ENCODE assay signal across 1 cellular context in genomic region chr19:1064661-1065605, GRCh38.
TF ChIP-seq lines count a peak whose summit lies in the region.

No MANE protein-coding gene starts in this region.

TF ChIP-seq in HepG2, 621 proteins besides CTCF, POLR2A, EP300 and RAD21 (continued from another document and continues in another):
- TF ChIP-seq ZNF260 (CRISPR knock-in tag; IDR thresholded peaks at IDR 0.05; ENCODE audit: borderline replicate concordance, low read depth), result no peak
- TF ChIP-seq ZNF563 (CRISPR knock-in tag; IDR thresholded peaks at IDR 0.05), result peak; percentile 70
- no peak for TF ChIP-seq PRMT3 (CRISPR knock-in tag; IDR thresholded peaks at IDR 0.05; ENCODE audit: borderline replicate concordance, low read depth)
- no peak; the same call in 1 of the 2 replicates for TF ChIP-seq ZNF446 (CRISPR knock-in tag; IDR thresholded peaks at IDR 0.05)
- no peak for TF ChIP-seq ZNF256 (CRISPR knock-in tag; conservative IDR thresholded peaks at IDR 0.05)
- TF ChIP-seq TGIF2 (CRISPR knock-in tag; IDR thresholded peaks at IDR 0.05), result no peak
- no peak for TF ChIP-seq PCBP1 (IDR thresholded peaks at IDR 0.05; ENCODE audit: borderline replicate concordance, low read depth, low read length)
- TF ChIP-seq THAP7 (CRISPR knock-in tag; IDR thresholded peaks at IDR 0.05), result peak; percentile 6; the same call in 1 of the 2 replicates
- no peak for TF ChIP-seq HMG20B (CRISPR knock-in tag; conservative IDR thresholded peaks at IDR 0.05)
- no peak for TF ChIP-seq ZNF251 (CRISPR knock-in tag; IDR thresholded peaks at IDR 0.05)
- TF ChIP-seq IRF2 (CRISPR knock-in tag; IDR thresholded peaks at IDR 0.05), result peak; percentile 55; the same call in 1 of the 2 replicates
- peak; percentile 40; the same call in 1 of the 2 replicates for TF ChIP-seq KDM3A (CRISPR knock-in tag; IDR thresholded peaks at IDR 0.05; ENCODE audit: low read depth)
- TF ChIP-seq NCOA1 (CRISPR knock-in tag; IDR thresholded peaks at IDR 0.05), result no peak
- TF ChIP-seq FOXO4 (CRISPR knock-in tag; conservative IDR thresholded peaks at IDR 0.05), result no peak
- TF ChIP-seq TFAP4 (IDR thresholded peaks at IDR 0.05; ENCODE audit: borderline replicate concordance, low read depth), result no peak
- TF ChIP-seq ZFP82 (CRISPR knock-in tag; IDR thresholded peaks at IDR 0.05; ENCODE audit: borderline replicate concordance), result no peak
- TF ChIP-seq ZNF609 (CRISPR knock-in tag; IDR thresholded peaks at IDR 0.05; ENCODE audit: borderline replicate concordance), result no peak
- no peak for TF ChIP-seq DRAP1 (CRISPR knock-in tag; IDR thresholded peaks at IDR 0.05)
- peak; percentile 81 for TF ChIP-seq KDM2A (CRISPR knock-in tag; IDR thresholded peaks at IDR 0.05; ENCODE audit: borderline replicate concordance, low read depth)
- TF ChIP-seq TFDP2 (CRISPR knock-in tag; IDR thresholded peaks at IDR 0.05), result peak; percentile 70; the same call in 1 of the 2 replicates
- TF ChIP-seq ZSCAN22 (CRISPR knock-in tag; IDR thresholded peaks at IDR 0.05), result no peak
- TF ChIP-seq ZNF280D (CRISPR knock-in tag; IDR thresholded peaks at IDR 0.05), result no peak
- TF ChIP-seq THAP11 (CRISPR knock-in tag; IDR thresholded peaks at IDR 0.05), result peak; percentile 28; the same call in 1 of the 2 replicates
- no peak for TF ChIP-seq ZSCAN25 (CRISPR knock-in tag; IDR thresholded peaks at IDR 0.05)
- TF ChIP-seq ZNF576 (CRISPR knock-in tag; IDR thresholded peaks at IDR 0.05), result 0 out of 2 replicates have a peak, but pooled peaks have one; percentile 18
- peak; percentile 53 for TF ChIP-seq KMT2A (CRISPR knock-in tag; IDR thresholded peaks at IDR 0.05)
- TF ChIP-seq TEAD2 (CRISPR knock-in tag; IDR thresholded peaks at IDR 0.05), result no peak
- TF ChIP-seq ZNF274 (CRISPR knock-in tag; IDR thresholded peaks at IDR 0.05), result peak; percentile 41; the same call in 1 of the 2 replicates
- no peak for TF ChIP-seq ZNF234 (CRISPR knock-in tag; conservative IDR thresholded peaks at IDR 0.05)
- no peak for TF ChIP-seq ZNF513 (CRISPR knock-in tag; conservative IDR thresholded peaks at IDR 0.05)
- no peak; the same call in 1 of the 2 replicates for TF ChIP-seq ZGPAT (CRISPR knock-in tag; IDR thresholded peaks at IDR 0.05)
- TF ChIP-seq ZNF772 (CRISPR knock-in tag; IDR thresholded peaks at IDR 0.05), result peak; percentile 38; the same call in 1 of the 2 replicates
- no peak for TF ChIP-seq EHMT2 (IDR thresholded peaks at IDR 0.05; ENCODE audit: borderline replicate concordance, low read depth, low read length)
- TF ChIP-seq MEIS2 (CRISPR knock-in tag; IDR thresholded peaks at IDR 0.05), result peak; percentile 31; the same call in 1 of the 2 replicates
- TF ChIP-seq E2F2 (CRISPR knock-in tag; IDR thresholded peaks at IDR 0.05; ENCODE audit: borderline replicate concordance), result no peak
- TF ChIP-seq RBFOX2 (IDR thresholded peaks at IDR 0.05; ENCODE audit: low read depth, low read length), result 0 out of 2 replicates have a peak, but pooled peaks have one; percentile 55
- no peak for TF ChIP-seq ZNF160 (CRISPR knock-in tag; IDR thresholded peaks at IDR 0.05)
- no peak for TF ChIP-seq ZNF512B (CRISPR knock-in tag; IDR thresholded peaks at IDR 0.05; ENCODE audit: borderline replicate concordance)
- TF ChIP-seq SAFB2 (CRISPR knock-in tag; IDR thresholded peaks at IDR 0.05; ENCODE audit: borderline replicate concordance, low read depth), result no peak
- no peak for TF ChIP-seq KAT2B (IDR thresholded peaks at IDR 0.05; ENCODE audit: borderline replicate concordance, low read depth, low read length)
- no peak for TF ChIP-seq RORA (CRISPR knock-in tag; IDR thresholded peaks at IDR 0.05)
